Comparison of ENCODE assay signal across 15 cellular contexts in the genomic region with DNA sequence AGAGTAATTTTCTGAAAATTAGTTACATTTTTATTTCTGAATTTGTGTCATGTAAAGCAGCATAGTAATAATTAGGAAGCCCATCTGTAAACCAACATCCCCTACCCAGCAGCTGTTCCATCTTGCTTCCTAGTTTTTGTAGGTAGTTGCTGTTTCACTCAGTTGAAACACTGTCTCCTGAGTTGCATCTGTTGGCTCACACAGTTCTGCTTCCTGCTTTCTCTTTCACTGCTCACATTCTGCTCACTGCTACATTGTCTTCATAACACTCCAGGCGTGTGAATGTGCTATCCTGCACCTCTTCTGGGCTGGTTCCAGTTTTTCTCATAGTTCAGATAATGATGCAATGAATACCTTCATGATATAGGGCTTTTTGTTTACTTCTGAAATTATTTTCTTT.
DNase-seq lines count a peak whose midpoint lies in the region; ATAC-seq and FAIRE-seq lines count a peak whose summit lies in the region.
"Had no signal": no experiment of that assay in that cellular context is flagged by ENCODE, and none has a peak within 500 bp of the region (broad histone marks: within the 10 kb centered on the region; RNA-seq: fewer than 3 reads in every experiment).

No MANE protein-coding gene starts in this region.

- no peaks in the 10 kb centered on the region for H3K4me1 Mint-ChIP-seq in activated T-cell treated with anti-CD3 and anti-CD28 coated beads, Interleukin-2, amount 50 U/mL, for 24 hours (ENCODE audit: low read depth)

- no peak overlapping the region for H3K27ac Mint-ChIP-seq in activated T-cell treated with anti-CD3 and anti-CD28 coated beads, Interleukin-2, amount 50 U/mL, for 24 hours
- H3K27ac Mint-ChIP-seq: activated CD8-positive, alpha-beta memory T cell treated with anti-CD3 and anti-CD28 coated beads, Interleukin-2, amount 10 ng/mL, durations not matched to agents 7 days and 5 days; B cell; immature natural killer cell; nephron progenitor cell had no signal

- DNase-seq in NCI-H187 (lab: John Stamatoyannopoulos, UW) (no peak), frontal cortex (ENCODE audit: low spot score in 2 of 2) (no peak), NCI-H187 treated with DMSO at 0.1 percent for 48 hours (lab: John Stamatoyannopoulos, UW) (no peak)
- DNase-seq in activated T-cell treated with anti-CD3 and anti-CD28 coated beads, Interleukin-2, amount 50 U/mL, for 24 hours, result no peak
- DNase-seq: activated CD8-positive, alpha-beta memory T cell treated with anti-CD3 and anti-CD28 coated beads, Interleukin-2, amount 10 ng/mL, durations not matched to agents 7 days and 5 days; immature natural killer cell; IMR-90; NCI-H524 treated with DMSO at 0.1 percent for 48 hours; nephron progenitor cell; testis had no signal

- H3K9me3 Mint-ChIP-seq in activated T-cell treated with anti-CD3 and anti-CD28 coated beads, Interleukin-2, amount 50 U/mL, for 24 hours, result no peaks in the 10 kb centered on the region
- H3K9me3 Mint-ChIP-seq: immature natural killer cell had no signal

- peak; percentile 90 for ATAC-seq in GM18498 (IDR thresholded peaks at IDR 0.05; ENCODE audit: unreplicated experiment)
- ATAC-seq in GM19438 (IDR thresholded peaks at IDR 0.05; ENCODE audit: low read depth, unreplicated experiment), result peak; percentile 94
- ATAC-seq in HG02884 (IDR thresholded peaks at IDR 0.05; ENCODE audit: unreplicated experiment), result peak; percentile 93
- ATAC-seq in HG03571 (IDR thresholded peaks at IDR 0.05; ENCODE audit: unreplicated experiment), result peak; percentile 97
- ATAC-seq: activated CD8-positive, alpha-beta memory T cell treated with anti-CD3 and anti-CD28 coated beads, Interleukin-2, amount 10 ng/mL, durations not matched to agents 7 days and 5 days had no signal

- H3K27me3 Mint-ChIP-seq in activated T-cell treated with anti-CD3 and anti-CD28 coated beads, Interleukin-2, amount 50 U/mL, for 24 hours, result peaks cover 5% of the 10 kb centered on the region
- H3K27me3 Mint-ChIP-seq: B cell had no signal

- no peak overlapping the region for H3K4me3 Mint-ChIP-seq in activated T-cell treated with anti-CD3 and anti-CD28 coated beads, Interleukin-2, amount 50 U/mL, for 24 hours
- H3K4me3 Mint-ChIP-seq: activated CD8-positive, alpha-beta memory T cell treated with anti-CD3 and anti-CD28 coated beads, Interleukin-2, amount 10 ng/mL, durations not matched to agents 7 days and 5 days; B cell; immature natural killer cell; nephron progenitor cell had no signal

- H3K36me3 Mint-ChIP-seq in activated T-cell treated with anti-CD3 and anti-CD28 coated beads, Interleukin-2, amount 50 U/mL, for 24 hours (ENCODE audit: low read depth), result no peaks in the 10 kb centered on the region
- H3K36me3 Mint-ChIP-seq: activated CD8-positive, alpha-beta memory T cell treated with anti-CD3 and anti-CD28 coated beads, Interleukin-2, amount 10 ng/mL, durations not matched to agents 7 days and 5 days; immature natural killer cell had no signal

- no peak for FAIRE-seq in frontal cortex (lab: Jason Lieb, UNC)
